ENCODE assay signal across 11 cellular contexts in the genomic region with DNA sequence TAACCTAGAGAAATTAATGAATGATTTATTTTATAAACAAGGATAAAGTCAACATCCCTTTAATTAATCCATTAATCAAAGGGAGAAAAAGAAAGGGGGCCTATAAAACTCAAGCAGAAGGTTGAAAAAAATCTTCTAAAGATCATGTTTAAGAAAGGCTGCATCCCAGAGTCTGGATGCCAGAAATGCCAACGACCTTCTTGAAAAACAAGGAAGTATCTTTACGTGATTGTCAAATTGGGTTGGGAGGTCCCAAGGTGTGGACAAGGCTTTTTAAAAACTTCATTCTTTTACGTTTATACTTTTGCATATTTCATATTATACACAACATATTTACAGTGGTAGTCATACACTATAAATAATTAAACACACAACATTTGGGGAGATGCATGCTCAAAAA. TPM values are rescaled to one million over a fixed set of nuclear protein-coding genes. Genes with fewer than 3 reads are reported as not detected.
DNase-seq lines count a peak whose midpoint lies in the region; ATAC-seq, FAIRE-seq and TF ChIP-seq lines count a peak whose summit lies in the region.
"Had no signal": no experiment of that assay in that cellular context is flagged by ENCODE, and none has a peak within 500 bp of the region (broad histone marks: within the 10 kb centered on the region; RNA-seq: fewer than 3 reads in every experiment).

No MANE protein-coding gene starts in this region.

- CTCF ChIA-PET in HCT116 (lab: Charles Lee) (no interaction called here), WTC11 (lab: Charles Lee) (no interaction called here)

- H3K27ac ChIP-seq in HCT116 (ENCODE audit: low read depth, low read length) (no peak overlapping the region; the same call in 1 of the 2 replicates), kidney (ENCODE audit: low read depth in 2 of 2, low read length in 2 of 2) (no peak overlapping the region), thoracic aorta (no peak overlapping the region)

- no peaks in the 10 kb centered on the region; the same call in 1 of the 2 replicates for H4K20me1 ChIP-seq in HCT116 (ENCODE audit: insufficient read depth)

- no TSS peak for BruUV-seq in HCT116 (replicated peaks; lab: Mats Ljungman, UMichigan)

- TF ChIP-seq CTCF in HCT116 (IDR thresholded peaks at IDR 0.05 in 2 of 3, conservative IDR thresholded peaks at IDR 0.05 in 1 of 3; ENCODE audit: borderline replicate concordance in 1 of 3, insufficient read depth in 1 of 3, low read depth in 2 of 3, low read length in 2 of 3) = no peak
- TF ChIP-seq CTCF in WTC11 (IDR thresholded peaks at IDR 0.05) = no peak
- TF ChIP-seq CTCF in kidney (IDR thresholded peaks at IDR 0.05; ENCODE audit: borderline replicate concordance, extremely low read depth, insufficient read depth) = no peak
- no peak for TF ChIP-seq CTCF in thoracic aorta (IDR thresholded peaks at IDR 0.05)

- peak overlapping the region; percentile 77 for H3K4me2 ChIP-seq in HCT116 (ENCODE audit: low read length)

- no peak overlapping the region for H3K4me3 Mint-ChIP-seq in WTC11

- no peak for TF ChIP-seq RAD21 in HCT116 (IDR thresholded peaks at IDR 0.05; ENCODE audit: low read depth)

- H3K9me2 ChIP-seq in HCT116 (ENCODE audit: insufficient read depth) = no peaks in the 10 kb centered on the region

- intact Hi-C loops in HCT116 (cut with micrococcal nuclease) (no loop called here), kidney (cut with DNase I) (no loop called here), posterior cingulate gyrus (cut with DNase I) (loop anchor here (5.0 to 10.0 kb wide), 2 partner anchors 87 to 201 kb away; a partner anchor contains a TSS)

- ATAC-seq in HCT116 = no peak
- ATAC-seq in WTC11 = no peak
- no peak for ATAC-seq in thoracic aorta (ENCODE audit: insufficient number of reproducible peaks, low FRiP score, low read depth)
- ATAC-seq in HG03139 (IDR thresholded peaks at IDR 0.05; ENCODE audit: unreplicated experiment) = no peak

- H3K9me3 ChIP-seq in HCT116 (ENCODE audit: control insufficient read depth in 1 of 2, insufficient read depth in 1 of 2, low read depth in 1 of 2, low read length in 2 of 2) = no peaks in the 10 kb centered on the region
- peaks cover 0 to 2% of the 10 kb centered on the region in 2 donors for H3K9me3 ChIP-seq in kidney (ENCODE audit: control insufficient read depth in 1 of 2, low read length in 2 of 2)
- no peaks in the 10 kb centered on the region for H3K9me3 ChIP-seq in thoracic aorta

- no peak overlapping the region for H2AFZ ChIP-seq in HCT116 (ENCODE audit: low read depth, low read length, poor library complexity, severe bottlenecking)

- peak overlapping the region; percentile 81 for H3K9ac ChIP-seq in HCT116 (ENCODE audit: low read length)
- H3K9ac ChIP-seq in kidney (ENCODE audit: low read length in 2 of 2) = peak overlapping the region; percentile 57 to 83

- no peaks in the 10 kb centered on the region for H3K27me3 Mint-ChIP-seq in WTC11 (ENCODE audit: low read depth)

- RAD21 ChIA-PET in HCT116 (lab: Charles Lee; ENCODE audit: low non-redundant PET in 1 of 2, low total read pairs in 2 of 2, uncharacterized antibody in 2 of 2, unreplicated experiment in 2 of 2) = no interaction called here

- DNase-seq in HCT116 (ENCODE audit: low read depth, low spot score) (no peak), WTC11 (ENCODE audit: low spot score) (no peak), kidney (no peak), thoracic aorta (ENCODE audit: low spot score) (no peak), NCI-H226 (no peak), posterior cingulate gyrus (no peak)
- DNase-seq: NCI-H510A treated with DMSO at 0.1 percent for 48 hours had no signal

- H3K9me3 Mint-ChIP-seq in WTC11 = peaks cover 3% of the 10 kb centered on the region

- FAIRE-seq in kidney (lab: Jason Lieb, UNC) = no peak
- FAIRE-seq: GM12891, TTC549 had no signal

- POLR2A ChIA-PET in HCT116 (lab: Charles Lee) = no interaction called here
- POLR2A ChIA-PET in WTC11 (lab: Charles Lee) = interaction anchor here (0.9 kb wide), 1 partner anchor 202 kb away, joined by 3 read pairs; a partner anchor contains a TSS

- H3K4me3 ChIP-seq in HCT116 (replicated peaks in 1 of 2; ENCODE audit: low read depth in 1 of 2, low read length in 2 of 2) = peak overlapping the region; percentile 72 to 84
- H3K4me3 ChIP-seq in kidney (ENCODE audit: low read length in 2 of 2) = peak overlapping the region; percentile 80 to 93
- peak overlapping the region; percentile 99 for H3K4me3 ChIP-seq in thoracic aorta

- peaks cover 42% of the 10 kb centered on the region for H3K79me2 ChIP-seq in HCT116 (ENCODE audit: insufficient read depth, low read length)

- peaks cover 3% of the 10 kb centered on the region; the same call in 1 of the 2 replicates for H3K36me3 Mint-ChIP-seq in WTC11
- H3K36me3 Mint-ChIP-seq: activated naive CD8-positive, alpha-beta T cell had no signal

- no peak for TF ChIP-seq POLR2A in HCT116 (IDR thresholded peaks at IDR 0.05; ENCODE audit: borderline replicate concordance, extremely low read depth, insufficient read depth, insufficient read length)

- H3K36me3 ChIP-seq in HCT116 (ENCODE audit: control insufficient read depth in 1 of 2, insufficient read depth in 2 of 2, low read length in 2 of 2) (no peaks in the 10 kb centered on the region), kidney (ENCODE audit: control insufficient read depth in 1 of 2, insufficient read depth in 2 of 2, low read length in 2 of 2) (no peaks in the 10 kb centered on the region), thoracic aorta (no peaks in the 10 kb centered on the region)

- H3K4me1 ChIP-seq in HCT116 (ENCODE audit: control insufficient read depth in 1 of 2, insufficient read depth in 2 of 2, low read length in 2 of 2) (peaks cover 3 to 17% of the 10 kb centered on the region in 2 experiments; a peak in 2 of 4 replicates), kidney (ENCODE audit: control insufficient read depth in 1 of 2, insufficient read depth in 1 of 2, low read depth in 1 of 2, low read length in 2 of 2) (peaks cover 9 to 13% of the 10 kb centered on the region in 2 donors), thoracic aorta (ENCODE audit: control insufficient read depth in 1 of 2, low read depth in 2 of 2) (peaks cover 22 to 32% of the 10 kb centered on the region in 2 donors)

- H3K27ac Mint-ChIP-seq in WTC11 = 0 out of 2 replicates have a peak overlapping the region, but pooled peaks have one; percentile 43
- H3K27ac Mint-ChIP-seq: activated naive CD8-positive, alpha-beta T cell had no signal

- peaks cover 4% of the 10 kb centered on the region for H3K4me1 Mint-ChIP-seq in WTC11

- H3K27me3 ChIP-seq in HCT116 (ENCODE audit: insufficient read depth, low read length) = no peaks in the 10 kb centered on the region
- no peaks in the 10 kb centered on the region for H3K27me3 ChIP-seq in thoracic aorta (replicated peaks; ENCODE audit: insufficient read depth)

TF ChIP-seq in HCT116, 20 proteins besides CTCF, POLR2A, EP300 and RAD21:
- TF ChIP-seq ZFX (IDR thresholded peaks at IDR 0.05) = no peak
- TF ChIP-seq SP1 (IDR thresholded peaks at IDR 0.05; ENCODE audit: low read depth) = no peak
- TF ChIP-seq FOSL1 (IDR thresholded peaks at IDR 0.05; ENCODE audit: low read depth) = no peak
- no peak for TF ChIP-seq EZH2 (IDR thresholded peaks at IDR 0.05)

TF ChIP-seq in WTC11, 78 proteins besides CTCF, POLR2A, EP300 and RAD21 (continues in another document):
- TF ChIP-seq, protein P1, sequence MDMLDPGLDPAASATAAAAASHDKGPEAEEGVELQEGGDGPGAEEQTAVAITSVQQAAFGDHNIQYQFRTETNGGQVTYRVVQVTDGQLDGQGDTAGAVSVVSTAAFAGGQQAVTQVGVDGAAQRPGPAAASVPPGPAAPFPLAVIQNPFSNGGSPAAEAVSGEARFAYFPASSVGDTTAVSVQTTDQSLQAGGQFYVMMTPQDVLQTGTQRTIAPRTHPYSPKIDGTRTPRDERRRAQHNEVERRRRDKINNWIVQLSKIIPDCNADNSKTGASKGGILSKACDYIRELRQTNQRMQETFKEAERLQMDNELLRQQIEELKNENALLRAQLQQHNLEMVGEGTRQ (CRISPR knock-in tag; IDR thresholded peaks at IDR 0.05) = no peak
- TF ChIP-seq ZNF416 (CRISPR knock-in tag; IDR thresholded peaks at IDR 0.05) = no peak
- TF ChIP-seq, protein P2, sequence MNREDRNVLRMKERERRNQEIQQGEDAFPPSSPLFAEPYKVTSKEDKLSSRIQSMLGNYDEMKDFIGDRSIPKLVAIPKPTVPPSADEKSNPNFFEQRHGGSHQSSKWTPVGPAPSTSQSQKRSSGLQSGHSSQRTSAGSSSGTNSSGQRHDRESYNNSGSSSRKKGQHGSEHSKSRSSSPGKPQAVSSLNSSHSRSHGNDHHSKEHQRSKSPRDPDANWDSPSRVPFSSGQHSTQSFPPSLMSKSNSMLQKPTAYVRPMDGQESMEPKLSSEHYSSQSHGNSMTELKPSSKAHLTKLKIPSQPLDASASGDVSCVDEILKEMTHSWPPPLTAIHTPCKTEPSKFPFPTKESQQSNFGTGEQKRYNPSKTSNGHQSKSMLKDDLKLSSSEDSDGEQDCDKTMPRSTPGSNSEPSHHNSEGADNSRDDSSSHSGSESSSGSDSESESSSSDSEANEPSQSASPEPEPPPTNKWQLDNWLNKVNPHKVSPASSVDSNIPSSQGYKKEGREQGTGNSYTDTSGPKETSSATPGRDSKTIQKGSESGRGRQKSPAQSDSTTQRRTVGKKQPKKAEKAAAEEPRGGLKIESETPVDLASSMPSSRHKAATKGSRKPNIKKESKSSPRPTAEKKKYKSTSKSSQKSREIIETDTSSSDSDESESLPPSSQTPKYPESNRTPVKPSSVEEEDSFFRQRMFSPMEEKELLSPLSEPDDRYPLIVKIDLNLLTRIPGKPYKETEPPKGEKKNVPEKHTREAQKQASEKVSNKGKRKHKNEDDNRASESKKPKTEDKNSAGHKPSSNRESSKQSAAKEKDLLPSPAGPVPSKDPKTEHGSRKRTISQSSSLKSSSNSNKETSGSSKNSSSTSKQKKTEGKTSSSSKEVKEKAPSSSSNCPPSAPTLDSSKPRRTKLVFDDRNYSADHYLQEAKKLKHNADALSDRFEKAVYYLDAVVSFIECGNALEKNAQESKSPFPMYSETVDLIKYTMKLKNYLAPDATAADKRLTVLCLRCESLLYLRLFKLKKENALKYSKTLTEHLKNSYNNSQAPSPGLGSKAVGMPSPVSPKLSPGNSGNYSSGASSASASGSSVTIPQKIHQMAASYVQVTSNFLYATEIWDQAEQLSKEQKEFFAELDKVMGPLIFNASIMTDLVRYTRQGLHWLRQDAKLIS (CRISPR knock-in tag; IDR thresholded peaks at IDR 0.05; ENCODE audit: borderline replicate concordance) = no peak

RNA-seq across cellular contexts. Expression of a gene that starts 1.6 kb away (rescaled TPM):
- 31.3 TPM for total RNA-seq in HCT116 (2021; ENCODE audit: unreplicated experiment)
- 11.4 and 15.5 TPM in 2 replicates for polyA plus RNA-seq in HCT116 (2012)
- 33.4 to 33.8 TPM (median 33.7 TPM) in 3 replicates for total RNA-seq in WTC11 (2021)
- 79.7 TPM for total RNA-seq in kidney
- 26.8 TPM for polyA plus RNA-seq in kidney (ENCODE audit: insufficient read depth, low read depth, low replicate concordance)
- 10 to 100 TPM; 62.3 to 78.5 TPM for total RNA-seq in thoracic aorta
